1 cellular context compared by ENCODE assay signal in the genomic region with DNA sequence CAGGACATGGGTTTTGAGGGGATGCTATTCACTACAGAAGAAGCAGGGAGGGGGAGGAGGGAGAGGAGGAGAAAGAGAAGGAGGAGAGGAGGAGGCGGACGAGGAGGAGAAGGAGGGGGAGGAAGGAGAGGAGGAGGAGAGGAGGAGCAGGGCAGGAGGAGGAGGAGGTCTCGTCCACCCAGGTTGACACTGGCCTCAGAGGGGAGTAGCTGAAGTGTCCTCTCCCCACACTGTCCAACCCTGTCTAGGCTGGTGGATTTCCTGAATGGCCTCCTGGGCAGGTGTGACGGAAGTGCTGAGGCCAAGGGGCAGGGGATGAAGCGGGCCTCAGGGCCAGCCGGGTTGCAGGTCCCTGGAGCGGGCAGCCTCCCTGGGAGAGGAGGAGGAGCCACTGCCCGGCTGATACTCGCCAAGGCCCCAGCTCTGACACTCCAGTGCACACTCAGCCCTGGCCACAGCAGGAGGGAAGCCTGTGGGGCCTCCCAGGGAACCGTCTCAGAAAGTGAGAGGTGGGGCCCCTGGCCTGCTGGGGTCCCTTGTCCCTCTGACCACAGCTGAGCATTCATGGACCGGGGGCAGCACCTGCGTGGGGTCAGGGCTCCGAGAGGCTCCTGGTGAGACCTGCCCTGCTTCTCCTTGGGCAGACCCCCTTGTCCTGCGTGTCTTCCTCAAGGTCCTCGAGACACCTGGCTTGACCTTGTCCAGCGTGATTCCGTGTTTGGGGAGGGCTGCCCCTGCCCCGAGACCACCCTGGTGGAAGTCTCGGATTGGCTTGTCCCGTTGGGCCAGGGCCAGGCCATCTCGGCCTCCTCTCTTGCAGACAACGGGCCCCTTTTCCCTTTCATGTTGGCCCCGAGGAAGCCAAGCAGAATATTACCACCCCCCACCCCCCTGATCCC.
TF ChIP-seq lines count a peak whose summit lies in the region.

No MANE protein-coding gene starts in this region.

TF ChIP-seq in HepG2, 621 proteins besides CTCF, POLR2A, EP300 and RAD21 (continued from another document):
- TF ChIP-seq, protein P1, sequence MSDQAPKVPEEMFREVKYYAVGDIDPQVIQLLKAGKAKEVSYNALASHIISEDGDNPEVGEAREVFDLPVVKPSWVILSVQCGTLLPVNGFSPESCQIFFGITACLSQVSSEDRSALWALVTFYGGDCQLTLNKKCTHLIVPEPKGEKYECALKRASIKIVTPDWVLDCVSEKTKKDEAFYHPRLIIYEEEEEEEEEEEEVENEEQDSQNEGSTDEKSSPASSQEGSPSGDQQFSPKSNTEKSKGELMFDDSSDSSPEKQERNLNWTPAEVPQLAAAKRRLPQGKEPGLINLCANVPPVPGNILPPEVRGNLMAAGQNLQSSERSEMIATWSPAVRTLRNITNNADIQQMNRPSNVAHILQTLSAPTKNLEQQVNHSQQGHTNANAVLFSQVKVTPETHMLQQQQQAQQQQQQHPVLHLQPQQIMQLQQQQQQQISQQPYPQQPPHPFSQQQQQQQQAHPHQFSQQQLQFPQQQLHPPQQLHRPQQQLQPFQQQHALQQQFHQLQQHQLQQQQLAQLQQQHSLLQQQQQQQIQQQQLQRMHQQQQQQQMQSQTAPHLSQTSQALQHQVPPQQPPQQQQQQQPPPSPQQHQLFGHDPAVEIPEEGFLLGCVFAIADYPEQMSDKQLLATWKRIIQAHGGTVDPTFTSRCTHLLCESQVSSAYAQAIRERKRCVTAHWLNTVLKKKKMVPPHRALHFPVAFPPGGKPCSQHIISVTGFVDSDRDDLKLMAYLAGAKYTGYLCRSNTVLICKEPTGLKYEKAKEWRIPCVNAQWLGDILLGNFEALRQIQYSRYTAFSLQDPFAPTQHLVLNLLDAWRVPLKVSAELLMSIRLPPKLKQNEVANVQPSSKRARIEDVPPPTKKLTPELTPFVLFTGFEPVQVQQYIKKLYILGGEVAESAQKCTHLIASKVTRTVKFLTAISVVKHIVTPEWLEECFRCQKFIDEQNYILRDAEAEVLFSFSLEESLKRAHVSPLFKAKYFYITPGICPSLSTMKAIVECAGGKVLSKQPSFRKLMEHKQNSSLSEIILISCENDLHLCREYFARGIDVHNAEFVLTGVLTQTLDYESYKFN (CRISPR knock-in tag; conservative IDR thresholded peaks at IDR 0.05) = peak; percentile 73; the same call in 1 of the 2 replicates
- TF ChIP-seq, protein P2, sequence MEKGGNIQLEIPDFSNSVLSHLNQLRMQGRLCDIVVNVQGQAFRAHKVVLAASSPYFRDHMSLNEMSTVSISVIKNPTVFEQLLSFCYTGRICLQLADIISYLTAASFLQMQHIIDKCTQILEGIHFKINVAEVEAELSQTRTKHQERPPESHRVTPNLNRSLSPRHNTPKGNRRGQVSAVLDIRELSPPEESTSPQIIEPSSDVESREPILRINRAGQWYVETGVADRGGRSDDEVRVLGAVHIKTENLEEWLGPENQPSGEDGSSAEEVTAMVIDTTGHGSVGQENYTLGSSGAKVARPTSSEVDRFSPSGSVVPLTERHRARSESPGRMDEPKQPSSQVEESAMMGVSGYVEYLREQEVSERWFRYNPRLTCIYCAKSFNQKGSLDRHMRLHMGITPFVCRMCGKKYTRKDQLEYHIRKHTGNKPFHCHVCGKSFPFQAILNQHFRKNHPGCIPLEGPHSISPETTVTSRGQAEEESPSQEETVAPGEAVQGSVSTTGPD (CRISPR knock-in tag; IDR thresholded peaks at IDR 0.05) = no peak
- TF ChIP-seq, protein P3, sequence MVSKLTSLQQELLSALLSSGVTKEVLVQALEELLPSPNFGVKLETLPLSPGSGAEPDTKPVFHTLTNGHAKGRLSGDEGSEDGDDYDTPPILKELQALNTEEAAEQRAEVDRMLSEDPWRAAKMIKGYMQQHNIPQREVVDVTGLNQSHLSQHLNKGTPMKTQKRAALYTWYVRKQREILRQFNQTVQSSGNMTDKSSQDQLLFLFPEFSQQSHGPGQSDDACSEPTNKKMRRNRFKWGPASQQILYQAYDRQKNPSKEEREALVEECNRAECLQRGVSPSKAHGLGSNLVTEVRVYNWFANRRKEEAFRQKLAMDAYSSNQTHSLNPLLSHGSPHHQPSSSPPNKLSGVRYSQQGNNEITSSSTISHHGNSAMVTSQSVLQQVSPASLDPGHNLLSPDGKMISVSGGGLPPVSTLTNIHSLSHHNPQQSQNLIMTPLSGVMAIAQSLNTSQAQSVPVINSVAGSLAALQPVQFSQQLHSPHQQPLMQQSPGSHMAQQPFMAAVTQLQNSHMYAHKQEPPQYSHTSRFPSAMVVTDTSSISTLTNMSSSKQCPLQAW (CRISPR knock-in tag; IDR thresholded peaks at IDR 0.05) = 0 out of 2 replicates have a peak, but pooled peaks have one; percentile 20
- TF ChIP-seq MYC (CRISPR knock-in tag; IDR thresholded peaks at IDR 0.05; ENCODE audit: borderline replicate concordance) (peak; percentile 32; the same call in 1 of the 2 replicates), GFI1 (CRISPR knock-in tag; IDR thresholded peaks at IDR 0.05; ENCODE audit: borderline replicate concordance) (no peak), GATA4 (IDR thresholded peaks at IDR 0.05; ENCODE audit: borderline replicate concordance, low read depth) (no peak), ZBTB7A (CRISPR knock-in tag; IDR thresholded peaks at IDR 0.05) (no peak), ZNF24 (IDR thresholded peaks at IDR 0.05) (no peak)
- TF ChIP-seq, protein P4, sequence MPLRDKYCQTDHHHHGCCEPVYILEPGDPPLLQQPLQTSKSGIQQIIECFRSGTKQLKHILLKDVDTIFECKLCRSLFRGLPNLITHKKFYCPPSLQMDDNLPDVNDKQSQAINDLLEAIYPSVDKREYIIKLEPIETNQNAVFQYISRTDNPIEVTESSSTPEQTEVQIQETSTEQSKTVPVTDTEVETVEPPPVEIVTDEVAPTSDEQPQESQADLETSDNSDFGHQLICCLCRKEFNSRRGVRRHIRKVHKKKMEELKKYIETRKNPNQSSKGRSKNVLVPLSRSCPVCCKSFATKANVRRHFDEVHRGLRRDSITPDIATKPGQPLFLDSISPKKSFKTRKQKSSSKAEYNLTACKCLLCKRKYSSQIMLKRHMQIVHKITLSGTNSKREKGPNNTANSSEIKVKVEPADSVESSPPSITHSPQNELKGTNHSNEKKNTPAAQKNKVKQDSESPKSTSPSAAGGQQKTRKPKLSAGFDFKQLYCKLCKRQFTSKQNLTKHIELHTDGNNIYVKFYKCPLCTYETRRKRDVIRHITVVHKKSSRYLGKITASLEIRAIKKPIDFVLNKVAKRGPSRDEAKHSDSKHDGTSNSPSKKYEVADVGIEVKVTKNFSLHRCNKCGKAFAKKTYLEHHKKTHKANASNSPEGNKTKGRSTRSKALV (CRISPR knock-in tag; IDR thresholded peaks at IDR 0.05) = no peak
- TF ChIP-seq, protein P5, sequence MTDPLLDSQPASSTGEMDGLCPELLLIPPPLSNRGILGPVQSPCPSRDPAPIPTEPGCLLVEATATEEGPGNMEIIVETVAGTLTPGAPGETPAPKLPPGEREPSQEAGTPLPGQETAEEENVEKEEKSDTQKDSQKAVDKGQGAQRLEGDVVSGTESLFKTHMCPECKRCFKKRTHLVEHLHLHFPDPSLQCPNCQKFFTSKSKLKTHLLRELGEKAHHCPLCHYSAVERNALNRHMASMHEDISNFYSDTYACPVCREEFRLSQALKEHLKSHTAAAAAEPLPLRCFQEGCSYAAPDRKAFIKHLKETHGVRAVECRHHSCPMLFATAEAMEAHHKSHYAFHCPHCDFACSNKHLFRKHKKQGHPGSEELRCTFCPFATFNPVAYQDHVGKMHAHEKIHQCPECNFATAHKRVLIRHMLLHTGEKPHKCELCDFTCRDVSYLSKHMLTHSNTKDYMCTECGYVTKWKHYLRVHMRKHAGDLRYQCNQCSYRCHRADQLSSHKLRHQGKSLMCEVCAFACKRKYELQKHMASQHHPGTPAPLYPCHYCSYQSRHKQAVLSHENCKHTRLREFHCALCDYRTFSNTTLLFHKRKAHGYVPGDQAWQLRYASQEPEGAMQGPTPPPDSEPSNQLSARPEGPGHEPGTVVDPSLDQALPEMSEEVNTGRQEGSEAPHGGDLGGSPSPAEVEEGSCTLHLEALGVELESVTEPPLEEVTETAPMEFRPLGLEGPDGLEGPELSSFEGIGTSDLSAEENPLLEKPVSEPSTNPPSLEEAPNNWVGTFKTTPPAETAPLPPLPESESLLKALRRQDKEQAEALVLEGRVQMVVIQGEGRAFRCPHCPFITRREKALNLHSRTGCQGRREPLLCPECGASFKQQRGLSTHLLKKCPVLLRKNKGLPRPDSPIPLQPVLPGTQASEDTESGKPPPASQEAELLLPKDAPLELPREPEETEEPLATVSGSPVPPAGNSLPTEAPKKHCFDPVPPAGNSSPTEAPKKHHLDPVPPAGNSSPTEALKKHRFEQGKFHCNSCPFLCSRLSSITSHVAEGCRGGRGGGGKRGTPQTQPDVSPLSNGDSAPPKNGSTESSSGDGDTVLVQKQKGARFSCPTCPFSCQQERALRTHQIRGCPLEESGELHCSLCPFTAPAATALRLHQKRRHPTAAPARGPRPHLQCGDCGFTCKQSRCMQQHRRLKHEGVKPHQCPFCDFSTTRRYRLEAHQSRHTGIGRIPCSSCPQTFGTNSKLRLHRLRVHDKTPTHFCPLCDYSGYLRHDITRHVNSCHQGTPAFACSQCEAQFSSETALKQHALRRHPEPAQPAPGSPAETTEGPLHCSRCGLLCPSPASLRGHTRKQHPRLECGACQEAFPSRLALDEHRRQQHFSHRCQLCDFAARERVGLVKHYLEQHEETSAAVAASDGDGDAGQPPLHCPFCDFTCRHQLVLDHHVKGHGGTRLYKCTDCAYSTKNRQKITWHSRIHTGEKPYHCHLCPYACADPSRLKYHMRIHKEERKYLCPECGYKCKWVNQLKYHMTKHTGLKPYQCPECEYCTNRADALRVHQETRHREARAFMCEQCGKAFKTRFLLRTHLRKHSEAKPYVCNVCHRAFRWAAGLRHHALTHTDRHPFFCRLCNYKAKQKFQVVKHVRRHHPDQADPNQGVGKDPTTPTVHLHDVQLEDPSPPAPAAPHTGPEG (CRISPR knock-in tag; IDR thresholded peaks at IDR 0.05) = no peak
